12 cellular contexts compared by ENCODE assay signal in genomic region chr1:113255728-113256347, GRCh38.
DNase-seq lines count a peak whose midpoint lies in the region; ATAC-seq and TF ChIP-seq lines count a peak whose summit lies in the region.
"Had no signal": no experiment of that assay in that cellular context is flagged by ENCODE, and none has a peak within 500 bp of the region (broad histone marks: within the 10 kb centered on the region; RNA-seq: fewer than 3 reads in every experiment).

No MANE protein-coding gene starts in this region.

- no CpG with 5 or more reads among the region's 8 CpGs for WGBS in mesendoderm (ENCODE audit: extremely low coverage, insufficient coverage, low lambda C conversion rate)
- WGBS in upper lobe of left lung, 2 donors = 40 to 44% methylated on average over 8 of the region's 8 CpGs
- WGBS in tibial nerve, 2 donors = 48 to 49% methylated on average over 8 of the region's 8 CpGs

- peak overlapping the region in 3 of 5 experiments; percentile 3 to 26 (median 6) for H3K4me3 Mint-ChIP-seq in brain

- H3K27ac ChIP-seq in mesendoderm (ENCODE audit: low read depth, low read length) (no peak overlapping the region), upper lobe of left lung (peak overlapping the region; percentile 19 to 78 (median 56)), tibial nerve (no peak overlapping the region)
- H3K27ac ChIP-seq: neutrophil had no signal

- H3K9me3 Mint-ChIP-seq in brain = peaks cover 0 to 7% (median 5%) of the 10 kb centered on the region in 5 experiments

- no peak overlapping the region for H2BK120ac ChIP-seq in mesendoderm (ENCODE audit: low read depth, low read length)

- peak overlapping the region in 2 of 5 experiments; percentile 6 to 40 for H3K27ac Mint-ChIP-seq in brain

- TF ChIP-seq CTCF in brain (conservative IDR thresholded peaks at IDR 0.05) (no peak), upper lobe of left lung (IDR thresholded peaks at IDR 0.05) (no peak), tibial nerve (IDR thresholded peaks at IDR 0.05) (no peak)

- H3K9me3 ChIP-seq in upper lobe of left lung = no peaks in the 10 kb centered on the region
- H3K9me3 ChIP-seq in tibial nerve = no peaks in the 10 kb centered on the region
- H3K9me3 ChIP-seq: neutrophil had no signal

- no peak overlapping the region for H2BK5ac ChIP-seq in mesendoderm (ENCODE audit: low read length)

- no peaks in the 10 kb centered on the region for H3K79me2 ChIP-seq in mesendoderm (ENCODE audit: control insufficient read depth, insufficient read depth, low read length)

- no peaks in the 10 kb centered on the region for H3K27me3 ChIP-seq in mesendoderm (ENCODE audit: insufficient read depth, low read length, poor library complexity)
- H3K27me3 ChIP-seq in upper lobe of left lung = no peaks in the 10 kb centered on the region
- H3K27me3 ChIP-seq in tibial nerve = no peaks in the 10 kb centered on the region

- H3K4me3 ChIP-seq in mesendoderm (ENCODE audit: low read length) (no peak overlapping the region), upper lobe of left lung (no peak overlapping the region), tibial nerve (no peak overlapping the region)

- DNase-seq in NCI-H2107 treated with DMSO at 0.1 percent for 48 hours (lab: John Stamatoyannopoulos, UW; ENCODE audit: unreplicated experiment) (peak; percentile 59), NCI-H2107 (lab: John Stamatoyannopoulos, UW) (no peak), mesendoderm (no peak), upper lobe of left lung (peak in 1 of 2 donors; percentile 32), erythroblast (lab: John Stamatoyannopoulos, UW) (no peak), tibial nerve (ENCODE audit: low spot score in 2 of 2) (no peak)
- DNase-seq: hippocampal formation; stimulated activated CD4-positive, alpha-beta T cell treated with anti-CD3 and anti-CD28 coated beads, Interleukin-2, amount 100 ng/mL, for 48 hours; stimulated activated naive CD4-positive, alpha-beta T cell treated with Interleukin-2 at 50 U/mL for 16 hours had no signal

- H3K4me1 ChIP-seq in mesendoderm (ENCODE audit: control insufficient read depth, low read depth, low read length) (peaks cover 12% of the 10 kb centered on the region), upper lobe of left lung (peaks cover 0 to 17% (median 2%) of the 10 kb centered on the region in 4 donors), tibial nerve (no peaks in the 10 kb centered on the region)

- H2BK15ac ChIP-seq in mesendoderm (replicated peaks; ENCODE audit: low read depth) = no peak overlapping the region

- ATAC-seq in upper lobe of left lung (ENCODE audit: low FRiP score in 2 of 2) = peak; percentile 24 to 66
- ATAC-seq in HG02884 (IDR thresholded peaks at IDR 0.05; ENCODE audit: unreplicated experiment) = no peak

- no peak overlapping the region for H3K4me2 ChIP-seq in mesendoderm (ENCODE audit: low read length)

- no peaks in the 10 kb centered on the region for H3K36me3 Mint-ChIP-seq in brain

- no peak overlapping the region for H3K23ac ChIP-seq in mesendoderm (ENCODE audit: low read length)

- no peak overlapping the region for H3K9ac ChIP-seq in mesendoderm (ENCODE audit: low read length)

- H3K4me1 Mint-ChIP-seq in brain = peaks cover 31% of the 10 kb centered on the region

- peak overlapping the region; percentile 55 for H3K18ac ChIP-seq in mesendoderm (ENCODE audit: low read length)

- H3K27me3 Mint-ChIP-seq in brain = peaks cover 4% of the 10 kb centered on the region

- TF ChIP-seq EP300 in upper lobe of left lung (IDR thresholded peaks at IDR 0.05) (no peak), tibial nerve (IDR thresholded peaks at IDR 0.05) (no peak)

- TF ChIP-seq POLR2A in upper lobe of left lung (IDR thresholded peaks at IDR 0.05) = no peak
- TF ChIP-seq POLR2A in erythroblast (IDR thresholded peaks at IDR 0.05; ENCODE audit: low read length) = no peak
- no peak for TF ChIP-seq POLR2A in tibial nerve (IDR thresholded peaks at IDR 0.05)

- no peaks in the 10 kb centered on the region for H3K79me1 ChIP-seq in mesendoderm (ENCODE audit: low read length)

- H2AK5ac ChIP-seq in mesendoderm (ENCODE audit: low read length) = no peak overlapping the region

- no peak overlapping the region for H4K8ac ChIP-seq in mesendoderm (ENCODE audit: low read depth, low read length)

- H3K36me3 ChIP-seq in mesendoderm (ENCODE audit: control insufficient read depth, insufficient read depth, low read length) = no peaks in the 10 kb centered on the region
- H3K36me3 ChIP-seq in upper lobe of left lung = no peaks in the 10 kb centered on the region
- H3K36me3 ChIP-seq in tibial nerve = no peaks in the 10 kb centered on the region
- H3K36me3 ChIP-seq: neutrophil had no signal

- no peak overlapping the region for H4K5ac ChIP-seq in mesendoderm (ENCODE audit: low read length)

- H3K4ac ChIP-seq in mesendoderm (ENCODE audit: low read depth, low read length) = no peak overlapping the region

- no peak overlapping the region for H3K56ac ChIP-seq in mesendoderm (ENCODE audit: low read length)

Comparison
In these comparisons a context has a peak if more than half of its experiments do, and no peak if none do; other contexts are left out.
1. H3K27ac ChIP-seq: peak in upper lobe of left lung (4 of 4); none in mesendoderm (single experiment) and tibial nerve (0 of 4).